37 cellular contexts compared by ENCODE assay signal in genomic region chr4:157678478-157678877, GRCh38.
"Had no signal": no experiment of that assay in that cellular context is flagged by ENCODE, and none has a peak within 500 bp of the region (broad histone marks: within the 10 kb centered on the region; RNA-seq: fewer than 3 reads in every experiment).

No MANE protein-coding gene starts in this region.

- H3K36me3 Mint-ChIP-seq: activated naive CD4-positive, alpha-beta T cell treated with anti-CD3 and anti-CD28 coated beads, Interleukin-2, amount 10 ng/mL, durations not matched to agents 7 days and 5 days; activated naive CD4-positive, alpha-beta T cell treated with anti-CD3 and anti-CD28 coated beads, Interleukin-2, amount 50 U/mL, for 24 hours; activated naive CD4-positive, alpha-beta T cell treated with anti-CD3 and anti-CD28 coated beads, Interleukin-2, amount 50 U/mL, for 72 hours; activated naive CD8-positive, alpha-beta T cell; activated naive CD8-positive, alpha-beta T cell treated with anti-CD3 and anti-CD28 coated beads for 36 hours; activated naive CD8-positive, alpha-beta T cell treated with anti-CD3 and anti-CD28 coated beads, Interleukin-2, amount 10 ng/mL, durations not matched to agents 7 days and 5 days had no signal

- H3K27ac ChIP-seq: adrenal gland, ascending aorta, body of pancreas, brain microvascular endothelial cell, breast epithelium, cardiac muscle cell had no signal

- DNase-seq: activated effector memory CD4-positive, alpha-beta T cell treated with anti-CD3 and anti-CD28 coated beads, Interleukin-2, amount 50 U/mL, for 16 hours; activated effector memory CD4-positive, alpha-beta T cell treated with Interleukin-2 at 50 U/mL for 16 hours; activated gamma-delta T cell; activated gamma-delta T cell treated with Interleukin-2 at 50 U/mL for 16 hours; activated naive CD4-positive, alpha-beta T cell; activated naive CD4-positive, alpha-beta T cell treated with anti-CD3 and anti-CD28 coated beads for 36 hours; activated naive CD4-positive, alpha-beta T cell treated with anti-CD3 and anti-CD28 coated beads, Interleukin-2, amount 10 ng/mL, durations not matched to agents 7 days and 5 days; activated naive CD4-positive, alpha-beta T cell treated with anti-CD3 and anti-CD28 coated beads, Interleukin-2, amount 50 U/mL, for 16 hours; activated naive CD4-positive, alpha-beta T cell treated with Interleukin-2 at 50 U/mL for 16 hours; activated naive CD8-positive, alpha-beta T cell treated with anti-CD3 and anti-CD28 coated beads for 36 hours; activated naive CD8-positive, alpha-beta T cell treated with anti-CD3 and anti-CD28 coated beads, Interleukin-2, amount 10 ng/mL, durations not matched to agents 7 days and 5 days; activated naive CD8-positive, alpha-beta T cell treated with anti-CD3 and anti-CD28 coated beads, Interleukin-2, amount 50 U/mL, for 24 hours; activated T-cell treated with anti-CD3 and anti-CD28 coated beads, Interleukin-2, amount 50 U/mL, for 24 hours; activated T-cell treated with anti-CD3 and anti-CD28 coated beads, Interleukin-2, amount 50 U/mL, for 4 hours; activated T-cell treated with anti-CD3 and anti-CD28 coated beads, Interleukin-2, amount 50 U/mL, for 48 hours; activated T-cell treated with anti-CD3 and anti-CD28 coated beads, Interleukin-2, amount 50 U/mL, for 72 hours; adrenal gland; amniotic stem cell; amygdala; anterior cingulate cortex; aorta; body of pancreas; brain microvascular endothelial cell; caudate nucleus; central memory CD4-positive, alpha-beta T cell; cerebellar nuclear complex had no signal

- H3K36me3 ChIP-seq: adrenal gland, ascending aorta, brain microvascular endothelial cell, cardiac muscle cell had no signal

- H3K4me3 Mint-ChIP-seq: activated naive CD4-positive, alpha-beta T cell treated with anti-CD3 and anti-CD28 coated beads for 36 hours; activated naive CD4-positive, alpha-beta T cell treated with anti-CD3 and anti-CD28 coated beads, Interleukin-2, amount 10 ng/mL, durations not matched to agents 7 days and 5 days; activated naive CD4-positive, alpha-beta T cell treated with anti-CD3 and anti-CD28 coated beads, Interleukin-2, amount 50 U/mL, for 24 hours; activated naive CD8-positive, alpha-beta T cell; activated naive CD8-positive, alpha-beta T cell treated with anti-CD3 and anti-CD28 coated beads for 36 hours; activated naive CD8-positive, alpha-beta T cell treated with anti-CD3 and anti-CD28 coated beads, Interleukin-2, amount 10 ng/mL, durations not matched to agents 7 days and 5 days; activated naive CD8-positive, alpha-beta T cell treated with anti-CD3 and anti-CD28 coated beads, Interleukin-2, amount 50 U/mL, for 24 hours; activated T-cell treated with anti-CD3 and anti-CD28 coated beads, Interleukin-2, amount 50 U/mL, for 24 hours; activated T-cell treated with anti-CD3 and anti-CD28 coated beads, Interleukin-2, amount 50 U/mL, for 4 hours; activated T-cell treated with anti-CD3 and anti-CD28 coated beads, Interleukin-2, amount 50 U/mL, for 72 hours; activated T-helper 1 cell treated with anti-CD3 and anti-CD28 coated beads, Interleukin-12 subunit alpha, Interleukin-12 subunit beta, Interleukin-2, Interleukin-4 antibody, amounts not matched to agents 30 ng/mL and 10 ng/mL and 1 ng/mL, durations not matched to agents 14 hours and 24 hours and 36 hours; activated T-helper 17 cell treated with anti-CD3 and anti-CD28 coated beads, Interleukin-2, amount 50 U/mL, for 72 hours; brain; central memory CD8-positive, alpha-beta T cell had no signal

- H3K27me3 Mint-ChIP-seq: activated naive CD4-positive, alpha-beta T cell treated with anti-CD3 and anti-CD28 coated beads, Interleukin-2, amount 10 ng/mL, durations not matched to agents 7 days and 5 days; activated naive CD4-positive, alpha-beta T cell treated with anti-CD3 and anti-CD28 coated beads, Interleukin-2, amount 50 U/mL, for 24 hours; activated naive CD8-positive, alpha-beta T cell; activated naive CD8-positive, alpha-beta T cell treated with anti-CD3 and anti-CD28 coated beads for 36 hours; activated naive CD8-positive, alpha-beta T cell treated with anti-CD3 and anti-CD28 coated beads, Interleukin-2, amount 10 ng/mL, durations not matched to agents 7 days and 5 days; activated naive CD8-positive, alpha-beta T cell treated with anti-CD3 and anti-CD28 coated beads, Interleukin-2, amount 50 U/mL, for 24 hours; activated T-cell treated with anti-CD3 and anti-CD28 coated beads, Interleukin-2, amount 50 U/mL, for 24 hours; activated T-helper 17 cell treated with anti-CD3 and anti-CD28 coated beads, Interleukin-2, amount 50 U/mL, for 72 hours; brain; central memory CD8-positive, alpha-beta T cell had no signal

- ATAC-seq: activated naive CD4-positive, alpha-beta T cell treated with anti-CD3 and anti-CD28 coated beads, Interleukin-2, amount 50 U/mL, for 72 hours; activated naive CD8-positive, alpha-beta T cell treated with anti-CD3 and anti-CD28 coated beads, Interleukin-2, amount 50 U/mL, for 24 hours; activated T-cell treated with anti-CD3 and anti-CD28 coated beads, Interleukin-2, amount 50 U/mL, for 4 hours; activated T-cell treated with anti-CD3 and anti-CD28 coated beads, Interleukin-2, amount 50 U/mL, for 72 hours; activated T-helper 17 cell treated with anti-CD3 and anti-CD28 coated beads, Interleukin-2, amount 50 U/mL, for 72 hours; body of pancreas had no signal

- H3K9me3 ChIP-seq: adrenal gland, body of pancreas had no signal

- H3K4me3 ChIP-seq: adrenal gland, ascending aorta, body of pancreas, breast epithelium, cardiac muscle cell had no signal

- H3K4me1 Mint-ChIP-seq: activated naive CD4-positive, alpha-beta T cell treated with anti-CD3 and anti-CD28 coated beads, Interleukin-2, amount 10 ng/mL, durations not matched to agents 7 days and 5 days; activated naive CD4-positive, alpha-beta T cell treated with anti-CD3 and anti-CD28 coated beads, Interleukin-2, amount 50 U/mL, for 24 hours; activated naive CD8-positive, alpha-beta T cell treated with anti-CD3 and anti-CD28 coated beads for 36 hours; activated naive CD8-positive, alpha-beta T cell treated with anti-CD3 and anti-CD28 coated beads, Interleukin-2, amount 10 ng/mL, durations not matched to agents 7 days and 5 days; activated naive CD8-positive, alpha-beta T cell treated with anti-CD3 and anti-CD28 coated beads, Interleukin-2, amount 50 U/mL, for 24 hours; activated T-helper 17 cell treated with anti-CD3 and anti-CD28 coated beads, Interleukin-2, amount 50 U/mL, for 72 hours; brain; central memory CD8-positive, alpha-beta T cell had no signal

- H3K9me3 Mint-ChIP-seq: activated naive CD4-positive, alpha-beta T cell treated with anti-CD3 and anti-CD28 coated beads, Interleukin-2, amount 50 U/mL, for 24 hours; activated T-helper 1 cell treated with anti-CD3 and anti-CD28 coated beads, Interleukin-12 subunit alpha, Interleukin-12 subunit beta, Interleukin-2, Interleukin-4 antibody, amounts not matched to agents 30 ng/mL and 10 ng/mL and 1 ng/mL, durations not matched to agents 14 hours and 24 hours and 36 hours had no signal

- H3K27ac Mint-ChIP-seq: activated naive CD4-positive, alpha-beta T cell treated with anti-CD3 and anti-CD28 coated beads for 36 hours; activated naive CD4-positive, alpha-beta T cell treated with anti-CD3 and anti-CD28 coated beads, Interleukin-2, amount 10 ng/mL, durations not matched to agents 7 days and 5 days; activated naive CD4-positive, alpha-beta T cell treated with anti-CD3 and anti-CD28 coated beads, Interleukin-2, amount 50 U/mL, for 24 hours; activated naive CD4-positive, alpha-beta T cell treated with anti-CD3 and anti-CD28 coated beads, Interleukin-2, amount 50 U/mL, for 72 hours; activated naive CD8-positive, alpha-beta T cell; activated naive CD8-positive, alpha-beta T cell treated with anti-CD3 and anti-CD28 coated beads for 36 hours; activated naive CD8-positive, alpha-beta T cell treated with anti-CD3 and anti-CD28 coated beads, Interleukin-2, amount 10 ng/mL, durations not matched to agents 7 days and 5 days; activated naive CD8-positive, alpha-beta T cell treated with anti-CD3 and anti-CD28 coated beads, Interleukin-2, amount 50 U/mL, for 24 hours; activated T-cell treated with anti-CD3 and anti-CD28 coated beads, Interleukin-2, amount 50 U/mL, for 24 hours; activated T-cell treated with anti-CD3 and anti-CD28 coated beads, Interleukin-2, amount 50 U/mL, for 72 hours; activated T-helper 1 cell treated with anti-CD3 and anti-CD28 coated beads, Interleukin-12 subunit alpha, Interleukin-12 subunit beta, Interleukin-2, Interleukin-4 antibody, amounts not matched to agents 30 ng/mL and 10 ng/mL and 1 ng/mL, durations not matched to agents 14 hours and 24 hours and 36 hours; activated T-helper 17 cell treated with anti-CD3 and anti-CD28 coated beads, Interleukin-2, amount 50 U/mL, for 72 hours; activated T-helper 2 cell treated with anti-CD3 and anti-CD28 coated beads, Interferon-gamma antibody, Interleukin-2, Interleukin-4, amounts not matched to agents 10 μg/mL and 5 μg/mL and 100 μg/mL, durations not matched to agents 14 hours and 24 hours and 36 hours had no signal

- H3K4me1 ChIP-seq: adrenal gland, ascending aorta, body of pancreas, breast epithelium had no signal
